ENCODE assay signal across 1 cellular context in the genomic region with DNA sequence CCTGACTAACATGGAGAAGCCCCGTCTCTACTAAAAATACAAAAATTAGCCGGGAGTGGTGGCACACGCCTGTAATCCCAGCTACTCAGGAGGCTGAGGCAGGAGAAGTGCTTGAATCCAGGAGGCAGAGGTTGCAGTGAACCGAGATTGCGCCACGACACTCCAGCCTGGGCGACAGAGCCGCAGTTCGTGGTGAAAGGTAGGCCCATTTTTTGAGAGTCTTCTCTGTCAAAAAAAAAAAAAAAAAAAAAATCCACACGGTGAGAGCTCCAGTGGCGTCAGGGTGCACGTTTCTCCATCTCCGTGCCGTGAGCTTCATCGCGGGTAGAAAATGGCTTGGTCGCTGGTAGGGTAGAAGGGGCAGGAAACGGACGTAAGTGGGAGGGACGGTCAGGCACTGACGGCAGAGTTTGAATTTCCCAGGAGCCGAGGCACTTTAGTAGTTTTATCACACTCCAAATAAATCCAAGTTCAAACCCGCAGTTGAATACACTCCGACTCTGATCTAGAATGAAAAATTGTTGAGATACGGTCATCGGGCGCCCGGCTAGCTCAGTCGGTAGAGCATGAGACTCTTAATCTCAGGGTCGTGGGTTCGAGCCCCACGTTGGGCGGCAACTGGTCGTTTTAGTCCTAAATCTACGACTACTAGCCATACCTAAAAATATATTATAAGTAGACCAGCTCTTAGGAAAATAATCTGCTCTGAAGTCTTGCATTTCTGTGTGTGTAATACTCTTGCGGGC.
A peak's percentile ranks its signal among the peaks of the same experiment; 100 is the strongest.
TF ChIP-seq lines count a peak whose summit lies in the region.

No MANE protein-coding gene starts in this region.

TF ChIP-seq in GM12878, 131 proteins besides CTCF, POLR2A, EP300 and RAD21 (continued from another document and continues in another):
- TF ChIP-seq, protein P1, sequence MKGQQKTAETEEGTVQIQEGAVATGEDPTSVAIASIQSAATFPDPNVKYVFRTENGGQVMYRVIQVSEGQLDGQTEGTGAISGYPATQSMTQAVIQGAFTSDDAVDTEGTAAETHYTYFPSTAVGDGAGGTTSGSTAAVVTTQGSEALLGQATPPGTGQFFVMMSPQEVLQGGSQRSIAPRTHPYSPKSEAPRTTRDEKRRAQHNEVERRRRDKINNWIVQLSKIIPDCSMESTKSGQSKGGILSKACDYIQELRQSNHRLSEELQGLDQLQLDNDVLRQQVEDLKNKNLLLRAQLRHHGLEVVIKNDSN (IDR thresholded peaks at IDR 0.05; ENCODE audit: borderline replicate concordance, extremely low read length, insufficient read depth, low read depth, low read length) = no peak
- TF ChIP-seq, protein P2, sequence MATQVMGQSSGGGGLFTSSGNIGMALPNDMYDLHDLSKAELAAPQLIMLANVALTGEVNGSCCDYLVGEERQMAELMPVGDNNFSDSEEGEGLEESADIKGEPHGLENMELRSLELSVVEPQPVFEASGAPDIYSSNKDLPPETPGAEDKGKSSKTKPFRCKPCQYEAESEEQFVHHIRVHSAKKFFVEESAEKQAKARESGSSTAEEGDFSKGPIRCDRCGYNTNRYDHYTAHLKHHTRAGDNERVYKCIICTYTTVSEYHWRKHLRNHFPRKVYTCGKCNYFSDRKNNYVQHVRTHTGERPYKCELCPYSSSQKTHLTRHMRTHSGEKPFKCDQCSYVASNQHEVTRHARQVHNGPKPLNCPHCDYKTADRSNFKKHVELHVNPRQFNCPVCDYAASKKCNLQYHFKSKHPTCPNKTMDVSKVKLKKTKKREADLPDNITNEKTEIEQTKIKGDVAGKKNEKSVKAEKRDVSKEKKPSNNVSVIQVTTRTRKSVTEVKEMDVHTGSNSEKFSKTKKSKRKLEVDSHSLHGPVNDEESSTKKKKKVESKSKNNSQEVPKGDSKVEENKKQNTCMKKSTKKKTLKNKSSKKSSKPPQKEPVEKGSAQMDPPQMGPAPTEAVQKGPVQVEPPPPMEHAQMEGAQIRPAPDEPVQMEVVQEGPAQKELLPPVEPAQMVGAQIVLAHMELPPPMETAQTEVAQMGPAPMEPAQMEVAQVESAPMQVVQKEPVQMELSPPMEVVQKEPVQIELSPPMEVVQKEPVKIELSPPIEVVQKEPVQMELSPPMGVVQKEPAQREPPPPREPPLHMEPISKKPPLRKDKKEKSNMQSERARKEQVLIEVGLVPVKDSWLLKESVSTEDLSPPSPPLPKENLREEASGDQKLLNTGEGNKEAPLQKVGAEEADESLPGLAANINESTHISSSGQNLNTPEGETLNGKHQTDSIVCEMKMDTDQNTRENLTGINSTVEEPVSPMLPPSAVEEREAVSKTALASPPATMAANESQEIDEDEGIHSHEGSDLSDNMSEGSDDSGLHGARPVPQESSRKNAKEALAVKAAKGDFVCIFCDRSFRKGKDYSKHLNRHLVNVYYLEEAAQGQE (IDR thresholded peaks at IDR 0.05; ENCODE audit: low read depth, low read length) = no peak
- TF ChIP-seq EGR1 (IDR thresholded peaks at IDR 0.05; ENCODE audit: borderline replicate concordance in 1 of 2, low read depth in 2 of 2, low read length in 2 of 2) (no peak), NR2C2 (IDR thresholded peaks at IDR 0.05; ENCODE audit: borderline replicate concordance, control insufficient read depth, insufficient read length, low read depth) (no peak), SREBF1 (IDR thresholded peaks at IDR 0.05; ENCODE audit: low read length) (no peak), MYB (IDR thresholded peaks at IDR 0.05; ENCODE audit: borderline replicate concordance, low read depth, low read length) (no peak), IKZF2 (IDR thresholded peaks at IDR 0.05) (peak in 1 of 2 experiments; percentile 14; a peak in 1 of 4 replicates), TARDBP (IDR thresholded peaks at IDR 0.05; ENCODE audit: borderline replicate concordance) (peak; percentile 94), E2F4 (IDR thresholded peaks at IDR 0.05; ENCODE audit: low read depth, low read length) (no peak), BCLAF1 (IDR thresholded peaks at IDR 0.05) (no peak), TCF7 (IDR thresholded peaks at IDR 0.05; ENCODE audit: borderline replicate concordance) (no peak), CHD2 (IDR thresholded peaks at IDR 0.05; ENCODE audit: borderline replicate concordance, low read depth, low read length) (no peak), STAT1 (conservative IDR thresholded peaks at IDR 0.05) (no peak), CEBPB (IDR thresholded peaks at IDR 0.05; ENCODE audit: borderline replicate concordance in 1 of 2, low read depth in 2 of 2, low read length in 2 of 2) (no peak), ZNF622 (IDR thresholded peaks at IDR 0.05) (no peak), MYC (IDR thresholded peaks at IDR 0.05; ENCODE audit: insufficient read depth, insufficient read length, insufficient replicate concordance, low read length, severe bottlenecking) (no peak), NR2F1 (conservative IDR thresholded peaks at IDR 0.05) (peak; percentile 31; the same call in 1 of the 2 replicates), JUND (IDR thresholded peaks at IDR 0.05; ENCODE audit: low read depth, low read length) (no peak), SMAD5 (IDR thresholded peaks at IDR 0.05; ENCODE audit: low read depth) (no peak), SIX5 (IDR thresholded peaks at IDR 0.05; ENCODE audit: low read depth, low read length, severe bottlenecking) (no peak), HDGF (IDR thresholded peaks at IDR 0.05) (peak; percentile 47; the same call in 1 of the 2 replicates), PML (IDR thresholded peaks at IDR 0.05; ENCODE audit: low read length) (no peak), YY1 (IDR thresholded peaks at IDR 0.05; ENCODE audit: low read depth, low read length) (0 out of 2 replicates have a peak, but pooled peaks have one; percentile 6), HDAC6 (IDR thresholded peaks at IDR 0.05; ENCODE audit: unreplicated experiment) (no peak), DPF2 (IDR thresholded peaks at IDR 0.05) (no peak), WRNIP1 (IDR thresholded peaks at IDR 0.05; ENCODE audit: borderline replicate concordance, low read depth, low read length) (no peak), HSF1 (IDR thresholded peaks at IDR 0.05; ENCODE audit: low read depth, low read length) (no peak), POU2F2 (IDR thresholded peaks at IDR 0.05; ENCODE audit: borderline replicate concordance, low read depth, low read length) (no peak), MXI1 (IDR thresholded peaks at IDR 0.05; ENCODE audit: low read depth, low read length) (peak; percentile 53; the same call in 1 of the 2 replicates), CBX5 (IDR thresholded peaks at IDR 0.05; ENCODE audit: low read depth) (no peak; the same call in 1 of the 2 replicates), FOXM1 (IDR thresholded peaks at IDR 0.05; ENCODE audit: low read depth, low read length) (0 out of 2 replicates have a peak, but pooled peaks have one; percentile 26), CHD1 (IDR thresholded peaks at IDR 0.05; ENCODE audit: low read depth, low read length) (no peak), ZZZ3 (IDR thresholded peaks at IDR 0.05; ENCODE audit: control insufficient read depth, insufficient read length, low read depth) (no peak)
- TF ChIP-seq, protein P3, sequence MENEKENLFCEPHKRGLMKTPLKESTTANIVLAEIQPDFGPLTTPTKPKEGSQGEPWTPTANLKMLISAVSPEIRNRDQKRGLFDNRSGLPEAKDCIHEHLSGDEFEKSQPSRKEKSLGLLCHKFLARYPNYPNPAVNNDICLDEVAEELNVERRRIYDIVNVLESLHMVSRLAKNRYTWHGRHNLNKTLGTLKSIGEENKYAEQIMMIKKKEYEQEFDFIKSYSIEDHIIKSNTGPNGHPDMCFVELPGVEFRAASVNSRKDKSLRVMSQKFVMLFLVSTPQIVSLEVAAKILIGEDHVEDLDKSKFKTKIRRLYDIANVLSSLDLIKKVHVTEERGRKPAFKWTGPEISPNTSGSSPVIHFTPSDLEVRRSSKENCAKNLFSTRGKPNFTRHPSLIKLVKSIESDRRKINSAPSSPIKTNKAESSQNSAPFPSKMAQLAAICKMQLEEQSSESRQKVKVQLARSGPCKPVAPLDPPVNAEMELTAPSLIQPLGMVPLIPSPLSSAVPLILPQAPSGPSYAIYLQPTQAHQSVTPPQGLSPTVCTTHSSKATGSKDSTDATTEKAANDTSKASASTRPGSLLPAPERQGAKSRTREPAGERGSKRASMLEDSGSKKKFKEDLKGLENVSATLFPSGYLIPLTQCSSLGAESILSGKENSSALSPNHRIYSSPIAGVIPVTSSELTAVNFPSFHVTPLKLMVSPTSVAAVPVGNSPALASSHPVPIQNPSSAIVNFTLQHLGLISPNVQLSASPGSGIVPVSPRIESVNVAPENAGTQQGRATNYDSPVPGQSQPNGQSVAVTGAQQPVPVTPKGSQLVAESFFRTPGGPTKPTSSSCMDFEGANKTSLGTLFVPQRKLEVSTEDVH (IDR thresholded peaks at IDR 0.05; ENCODE audit: low read depth, partially characterized antibody) = no peak
- TF ChIP-seq, protein P4, sequence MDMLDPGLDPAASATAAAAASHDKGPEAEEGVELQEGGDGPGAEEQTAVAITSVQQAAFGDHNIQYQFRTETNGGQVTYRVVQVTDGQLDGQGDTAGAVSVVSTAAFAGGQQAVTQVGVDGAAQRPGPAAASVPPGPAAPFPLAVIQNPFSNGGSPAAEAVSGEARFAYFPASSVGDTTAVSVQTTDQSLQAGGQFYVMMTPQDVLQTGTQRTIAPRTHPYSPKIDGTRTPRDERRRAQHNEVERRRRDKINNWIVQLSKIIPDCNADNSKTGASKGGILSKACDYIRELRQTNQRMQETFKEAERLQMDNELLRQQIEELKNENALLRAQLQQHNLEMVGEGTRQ (IDR thresholded peaks at IDR 0.05; ENCODE audit: borderline replicate concordance, low read depth, low read length) = no peak
- TF ChIP-seq, protein P5, sequence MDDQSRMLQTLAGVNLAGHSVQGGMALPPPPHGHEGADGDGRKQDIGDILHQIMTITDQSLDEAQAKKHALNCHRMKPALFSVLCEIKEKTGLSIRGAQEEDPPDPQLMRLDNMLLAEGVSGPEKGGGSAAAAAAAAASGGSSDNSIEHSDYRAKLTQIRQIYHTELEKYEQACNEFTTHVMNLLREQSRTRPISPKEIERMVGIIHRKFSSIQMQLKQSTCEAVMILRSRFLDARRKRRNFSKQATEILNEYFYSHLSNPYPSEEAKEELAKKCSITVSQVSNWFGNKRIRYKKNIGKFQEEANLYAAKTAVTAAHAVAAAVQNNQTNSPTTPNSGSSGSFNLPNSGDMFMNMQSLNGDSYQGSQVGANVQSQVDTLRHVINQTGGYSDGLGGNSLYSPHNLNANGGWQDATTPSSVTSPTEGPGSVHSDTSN (IDR thresholded peaks at IDR 0.05; ENCODE audit: insufficient replicate concordance, low read depth, low read length) = no peak
- TF ChIP-seq, protein P6, sequence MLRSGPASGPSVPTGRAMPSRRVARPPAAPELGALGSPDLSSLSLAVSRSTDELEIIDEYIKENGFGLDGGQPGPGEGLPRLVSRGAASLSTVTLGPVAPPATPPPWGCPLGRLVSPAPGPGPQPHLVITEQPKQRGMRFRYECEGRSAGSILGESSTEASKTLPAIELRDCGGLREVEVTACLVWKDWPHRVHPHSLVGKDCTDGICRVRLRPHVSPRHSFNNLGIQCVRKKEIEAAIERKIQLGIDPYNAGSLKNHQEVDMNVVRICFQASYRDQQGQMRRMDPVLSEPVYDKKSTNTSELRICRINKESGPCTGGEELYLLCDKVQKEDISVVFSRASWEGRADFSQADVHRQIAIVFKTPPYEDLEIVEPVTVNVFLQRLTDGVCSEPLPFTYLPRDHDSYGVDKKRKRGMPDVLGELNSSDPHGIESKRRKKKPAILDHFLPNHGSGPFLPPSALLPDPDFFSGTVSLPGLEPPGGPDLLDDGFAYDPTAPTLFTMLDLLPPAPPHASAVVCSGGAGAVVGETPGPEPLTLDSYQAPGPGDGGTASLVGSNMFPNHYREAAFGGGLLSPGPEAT (IDR thresholded peaks at IDR 0.05; ENCODE audit: low read depth) = no peak
